Comparison of ENCODE assay signal across 11 cellular contexts in genomic region chr11:117073539-117073938, GRCh38. TPM values are rescaled to one million over a fixed set of nuclear protein-coding genes. Genes with fewer than 3 reads are reported as not detected.
DNase-seq lines count a peak whose midpoint lies in the region; ATAC-seq and TF ChIP-seq lines count a peak whose summit lies in the region.
"Had no signal": no experiment of that assay in that cellular context is flagged by ENCODE, and none has a peak within 500 bp of the region (broad histone marks: within the 10 kb centered on the region; RNA-seq: fewer than 3 reads in every experiment).

No MANE protein-coding gene starts in this region.

- DNase-seq in cardiac muscle cell (ENCODE audit: low read depth in 1 of 2, low spot score in 1 of 2): peak in 1 of 2 donors; percentile 46
- DNase-seq in heart right ventricle: no peak
- DNase-seq in memory B cell (ENCODE audit: low spot score in 2 of 2): no peak
- no peak for DNase-seq in Kasumi-1 (lab: John Stamatoyannopoulos, UW)
- DNase-seq in SIG-M5 (lab: John Stamatoyannopoulos, UW): no peak
- no peak for DNase-seq in anterior cingulate cortex (lab: John Stamatoyannopoulos, UW)
- DNase-seq: activated CD4-positive, alpha-beta T cell treated with anti-CD3 and anti-CD28 coated beads for 48 hours; adrenal gland; left colon had no signal

- H3K9me3 ChIP-seq in cardiac muscle cell (ENCODE audit: low read depth): no peaks in the 10 kb centered on the region
- no peaks in the 10 kb centered on the region for H3K9me3 ChIP-seq in heart right ventricle
- H3K9me3 ChIP-seq: adrenal gland had no signal

- H3K27me3 ChIP-seq in cardiac muscle cell (no peaks in the 10 kb centered on the region), heart right ventricle (no peaks in the 10 kb centered on the region)
- H3K27me3 ChIP-seq: adrenal gland had no signal

- ATAC-seq in heart right ventricle (no peak), memory B cell (ENCODE audit: low read depth) (no peak), GM21515 (IDR thresholded peaks at IDR 0.05; ENCODE audit: unreplicated experiment) (no peak)
- ATAC-seq: left colon had no signal

- H3K36me3 ChIP-seq in cardiac muscle cell: no peaks in the 10 kb centered on the region
- H3K36me3 ChIP-seq in heart right ventricle: no peaks in the 10 kb centered on the region
- H3K36me3 ChIP-seq: adrenal gland had no signal

- H3K27ac Mint-ChIP-seq in activated naive CD8-positive, alpha-beta T cell: peak overlapping the region; percentile 46
- H3K27ac Mint-ChIP-seq in memory B cell: peak overlapping the region; percentile 42

- H3K9me3 Mint-ChIP-seq in activated naive CD8-positive, alpha-beta T cell (ENCODE audit: low read depth): no peaks in the 10 kb centered on the region
- H3K9me3 Mint-ChIP-seq in memory B cell: no peaks in the 10 kb centered on the region

- intact Hi-C loops in heart right ventricle (cut with DNase I): loop anchor here in 1 of 10 donors (5.0 kb wide), 1 partner anchor 786 kb away; no protein-coding TSS in a partner anchor

- H3K4me3 ChIP-seq in cardiac muscle cell (no peak overlapping the region), heart right ventricle (no peak overlapping the region)
- H3K4me3 ChIP-seq: adrenal gland had no signal

- peaks cover 7% of the 10 kb centered on the region for H3K36me3 Mint-ChIP-seq in activated naive CD8-positive, alpha-beta T cell
- peaks cover 8% of the 10 kb centered on the region for H3K36me3 Mint-ChIP-seq in memory B cell

- peaks cover 62% of the 10 kb centered on the region for H3K4me1 Mint-ChIP-seq in activated naive CD8-positive, alpha-beta T cell (ENCODE audit: low read depth)
- peaks cover 38% of the 10 kb centered on the region for H3K4me1 Mint-ChIP-seq in memory B cell

- no peaks in the 10 kb centered on the region for H3K27me3 Mint-ChIP-seq in activated naive CD8-positive, alpha-beta T cell
- H3K27me3 Mint-ChIP-seq in memory B cell: no peaks in the 10 kb centered on the region

- peaks cover 26% of the 10 kb centered on the region for H3K4me1 ChIP-seq in cardiac muscle cell (ENCODE audit: low read depth)
- peaks cover 10 to 95% (median 63%) of the 10 kb centered on the region in 9 donors for H3K4me1 ChIP-seq in heart right ventricle

- TF ChIP-seq CTCF in cardiac muscle cell (IDR thresholded peaks at IDR 0.05; ENCODE audit: low read depth, low read length): no peak
- no peak for TF ChIP-seq CTCF in heart right ventricle (IDR thresholded peaks at IDR 0.05)

- H3K4me3 Mint-ChIP-seq in activated naive CD8-positive, alpha-beta T cell: peak overlapping the region; percentile 11
- no peak overlapping the region for H3K4me3 Mint-ChIP-seq in memory B cell

- WGBS in heart right ventricle, 2 donors: 39 to 42% methylated on average over 2 of the region's 2 CpGs

- peak overlapping the region; percentile 42 for H3K27ac ChIP-seq in cardiac muscle cell
- H3K27ac ChIP-seq in heart right ventricle: peak overlapping the region in 1 of 10 donors; percentile 39

RNA-seq across cellular contexts. Expression of gene SIK3, which starts 24.7 kb away (rescaled TPM):
- total RNA-seq in cardiac muscle cell (27.4 and 58.5 TPM in 2 replicates), heart right ventricle (10 to 100 TPM; 27.8 to 47.3 (median 39.3) TPM)
- polyA plus RNA-seq in cardiac muscle cell (29.1 and 39.7 TPM in 2 replicates), heart right ventricle (10 to 100 TPM in 1 of 2 donors, 1 to 10 TPM in 1; 9.9 to 15.1 TPM)
